In the genomic region with DNA sequence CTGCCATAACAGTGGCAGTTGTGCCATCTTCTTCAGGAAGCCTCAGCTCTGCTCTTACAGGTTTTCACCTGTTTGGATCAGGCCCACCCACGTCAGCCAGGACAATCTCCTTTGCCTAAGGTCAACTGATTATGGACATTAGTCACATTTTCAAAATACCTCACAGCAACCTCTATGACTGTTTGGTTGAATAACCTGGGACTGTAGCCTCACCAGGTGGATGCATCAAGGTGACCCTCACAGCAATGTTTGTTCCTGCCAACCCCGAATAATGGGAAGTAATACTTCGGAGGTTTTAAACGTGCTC, we compare ENCODE assay signal across 1 cellular context.
TF ChIP-seq lines count a peak whose summit lies in the region.

No MANE protein-coding gene starts in this region.

TF ChIP-seq in H1, 55 proteins besides CTCF, POLR2A, EP300 and RAD21:
- TF ChIP-seq CBX8 (IDR thresholded peaks at IDR 0.05; ENCODE audit: borderline replicate concordance, low read depth, low read length) (no peak), TAF7 (optimal IDR thresholded peaks at IDR 0.05; ENCODE audit: borderline replicate concordance, low read depth, low read length) (no peak), SIN3A (conservative IDR thresholded peaks at IDR 0.05 in 1 of 2, IDR thresholded peaks at IDR 0.05 in 1 of 2; ENCODE audit: low read depth in 1 of 2, low read length in 2 of 2) (no peak), TEAD4 (IDR thresholded peaks at IDR 0.05; ENCODE audit: low read depth, low read length) (no peak)
- TF ChIP-seq, protein P1, sequence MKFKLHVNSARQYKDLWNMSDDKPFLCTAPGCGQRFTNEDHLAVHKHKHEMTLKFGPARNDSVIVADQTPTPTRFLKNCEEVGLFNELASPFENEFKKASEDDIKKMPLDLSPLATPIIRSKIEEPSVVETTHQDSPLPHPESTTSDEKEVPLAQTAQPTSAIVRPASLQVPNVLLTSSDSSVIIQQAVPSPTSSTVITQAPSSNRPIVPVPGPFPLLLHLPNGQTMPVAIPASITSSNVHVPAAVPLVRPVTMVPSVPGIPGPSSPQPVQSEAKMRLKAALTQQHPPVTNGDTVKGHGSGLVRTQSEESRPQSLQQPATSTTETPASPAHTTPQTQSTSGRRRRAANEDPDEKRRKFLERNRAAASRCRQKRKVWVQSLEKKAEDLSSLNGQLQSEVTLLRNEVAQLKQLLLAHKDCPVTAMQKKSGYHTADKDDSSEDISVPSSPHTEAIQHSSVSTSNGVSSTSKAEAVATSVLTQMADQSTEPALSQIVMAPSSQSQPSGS (IDR thresholded peaks at IDR 0.05; ENCODE audit: low read length) = no peak
TF ChIP-seq in H1: peak in this region for 0.
